ENCODE assay signal across 21 cellular contexts in genomic region chr13:68535329-68535728, GRCh38.
DNase-seq lines count a peak whose midpoint lies in the region; ATAC-seq, FAIRE-seq and TF ChIP-seq lines count a peak whose summit lies in the region.
"Had no signal": no experiment of that assay in that cellular context is flagged by ENCODE, and none has a peak within 500 bp of the region (broad histone marks: within the 10 kb centered on the region; RNA-seq: fewer than 3 reads in every experiment).

No MANE protein-coding gene starts in this region.

- H3K4me3 ChIP-seq in GM12878 (no peak overlapping the region), left lung (no peak overlapping the region), GM23248 (no peak overlapping the region)
- H3K4me3 ChIP-seq: SJCRH30, smooth muscle cell had no signal

- H3K4me2 ChIP-seq in GM12878 (ENCODE audit: control insufficient read depth, insufficient read depth) = no peak overlapping the region
- H3K4me2 ChIP-seq in GM23248 (ENCODE audit: unreplicated experiment) = no peak overlapping the region
- H3K4me2 ChIP-seq: smooth muscle cell had no signal

- CTCF ChIA-PET in GM12878 (lab: Yijun Ruan, JAX) = no interaction called here

- in situ Hi-C loops in GM12878 (cut with MboI) (no loop called here), GM23248 (cut with MboI) (no loop called here)

- intact Hi-C loops in GM12878 (cut with micrococcal nuclease; ENCODE audit: unreplicated experiment) (no loop called here), left lung (cut with DNase I) (no loop called here)

- no peak for TF ChIP-seq POLR2A in GM12878 (IDR thresholded peaks at IDR 0.05; ENCODE audit: low read depth, low read length)

- H3K27me3 ChIP-seq in GM12878 (replicated peaks in 1 of 2; ENCODE audit: control insufficient read depth in 2 of 2, insufficient read depth in 2 of 2, low read length in 1 of 2) (no peaks in the 10 kb centered on the region), left lung (no peaks in the 10 kb centered on the region), GM23248 (replicated peaks; ENCODE audit: insufficient read depth) (no peaks in the 10 kb centered on the region)
- H3K27me3 ChIP-seq: SJCRH30 had no signal

- H3K27ac Mint-ChIP-seq in T-helper 17 cell = no peak overlapping the region
- H3K27ac Mint-ChIP-seq: activated naive CD8-positive, alpha-beta T cell treated with anti-CD3 and anti-CD28 coated beads, Interleukin-2, amount 50 U/mL, for 24 hours had no signal

- H3K4me1 ChIP-seq in GM12878 (ENCODE audit: control insufficient read depth, insufficient read depth, low read length) (no peaks in the 10 kb centered on the region), left lung (no peaks in the 10 kb centered on the region), GM23248 (ENCODE audit: insufficient read depth) (no peaks in the 10 kb centered on the region)
- H3K4me1 ChIP-seq: SJCRH30 had no signal

- RAD21 ChIA-PET in GM12878 (lab: Charles Lee; ENCODE audit: unreplicated experiment) = no interaction called here

- WGBS in GM12878 (ENCODE audit: insufficient coverage, insufficient replicate concordance, low lambda C conversion rate, missing lambda C conversion rate) = 40% methylated on average over 1 of the region's 1 CpG
- 28 to 35% methylated on average over 1 of the region's 1 CpG for WGBS in GM23248 (ENCODE audit: low coverage in 1 of 2, low lambda C conversion rate in 2 of 2, missing lambda C conversion rate in 2 of 2), 2 experiments

- H3K27ac ChIP-seq in GM12878 (ENCODE audit: control insufficient read depth, insufficient read depth) (no peak overlapping the region), left lung (no peak overlapping the region), GM23248 (no peak overlapping the region)
- H3K27ac ChIP-seq: SJCRH30 had no signal

- H3K36me3 Mint-ChIP-seq in T-helper 17 cell (ENCODE audit: low read depth) = no peaks in the 10 kb centered on the region

- H3K9me3 ChIP-seq in GM12878 (replicated peaks; ENCODE audit: control insufficient read depth, insufficient read depth, low read length) = no peaks in the 10 kb centered on the region
- peaks cover 2% of the 10 kb centered on the region for H3K9me3 ChIP-seq in T-helper 17 cell (ENCODE audit: control insufficient read depth, low read length, poor library complexity, severe bottlenecking)
- no peaks in the 10 kb centered on the region for H3K9me3 ChIP-seq in left lung
- H3K9me3 ChIP-seq in GM23248 (ENCODE audit: low read depth) = peaks cover 3% of the 10 kb centered on the region
- H3K9me3 ChIP-seq: SJCRH30 had no signal

- peak; percentile 72 for ATAC-seq in GM18870 (IDR thresholded peaks at IDR 0.05; ENCODE audit: unreplicated experiment)
- peak; percentile 91 for ATAC-seq in GM21717 (IDR thresholded peaks at IDR 0.05; ENCODE audit: unreplicated experiment)
- peak; percentile 86 for ATAC-seq in HG03060 (IDR thresholded peaks at IDR 0.05; ENCODE audit: low read depth, unreplicated experiment)
- peak; percentile 74 for ATAC-seq in GM12878
- no peak for ATAC-seq in T-helper 17 cell
- ATAC-seq in left lung = no peak
- ATAC-seq: activated naive CD8-positive, alpha-beta T cell treated with anti-CD3 and anti-CD28 coated beads, Interleukin-2, amount 50 U/mL, for 24 hours; left colon had no signal

- H3F3A ChIP-seq in GM23248 (ENCODE audit: insufficient read depth) = no peaks in the 10 kb centered on the region

- TF ChIP-seq EP300 in GM12878 (IDR thresholded peaks at IDR 0.05; ENCODE audit: borderline replicate concordance in 1 of 2, control insufficient read depth in 1 of 2, low read depth in 2 of 2, low read length in 2 of 2) = no peak

- H3K27me3 Mint-ChIP-seq in T-helper 17 cell = no peaks in the 10 kb centered on the region
- H3K27me3 Mint-ChIP-seq: activated naive CD8-positive, alpha-beta T cell treated with anti-CD3 and anti-CD28 coated beads, Interleukin-2, amount 50 U/mL, for 24 hours had no signal

- no peaks in the 10 kb centered on the region; the same call in 1 of the 2 replicates for H3K9me2 ChIP-seq in GM23248 (ENCODE audit: insufficient read depth)

- H3K4me3 Mint-ChIP-seq in T-helper 17 cell = no peak overlapping the region
- H3K4me3 Mint-ChIP-seq: activated naive CD8-positive, alpha-beta T cell treated with anti-CD3 and anti-CD28 coated beads, Interleukin-2, amount 50 U/mL, for 24 hours had no signal

- no peaks in the 10 kb centered on the region for H4K20me1 ChIP-seq in GM12878 (ENCODE audit: control insufficient read depth, insufficient read depth)
- no peaks in the 10 kb centered on the region for H4K20me1 ChIP-seq in GM23248 (ENCODE audit: insufficient read depth)

- POLR2A ChIA-PET in GM12878 (lab: Charles Lee) = no interaction called here

- DNase-seq in GM12878 (ENCODE audit: low read depth, low spot score) (no peak), T-helper 17 cell (no peak), left lung (no peak), NCI-H2171 (lab: John Stamatoyannopoulos, UW) (no peak), GM23248 (no peak)
- DNase-seq: activated CD4-positive, alpha-beta T cell treated with anti-CD3 and anti-CD28 coated beads, Interleukin-2, amount 50 U/mL, for 4 hours; activated naive CD8-positive, alpha-beta T cell treated with anti-CD3 and anti-CD28 coated beads, Interleukin-2, amount 50 U/mL, for 24 hours; effector CD8-positive, alpha-beta T cell; hypothalamus; KG1; left colon; NCI-H1105; NCI-H345; stimulated activated naive CD4-positive, alpha-beta T cell treated with Interleukin-2 at 50 U/mL for 16 hours had no signal

- H3K4me1 Mint-ChIP-seq in T-helper 17 cell = no peaks in the 10 kb centered on the region
- H3K4me1 Mint-ChIP-seq: activated naive CD8-positive, alpha-beta T cell treated with anti-CD3 and anti-CD28 coated beads, Interleukin-2, amount 50 U/mL, for 24 hours had no signal

- no peak overlapping the region for H3K9ac ChIP-seq in GM12878 (ENCODE audit: control insufficient read depth, insufficient read depth, low read length)
- no peak overlapping the region for H3K9ac ChIP-seq in GM23248

- FAIRE-seq in GM12878 (lab: Jason Lieb, UNC) = no peak
- FAIRE-seq: D721Med, H54 had no signal

- no TSS peak for BruUV-seq in GM12878 (replicated peaks; lab: Mats Ljungman, UMichigan)

- SMC1A ChIA-PET in GM12878 (lab: Charles Lee; ENCODE audit: uncharacterized antibody, unreplicated experiment) = no interaction called here

- no peak overlapping the region; the same call in 1 of the 2 replicates for H2AFZ ChIP-seq in GM12878 (ENCODE audit: control insufficient read depth, low read depth, low read length)
- H2AFZ ChIP-seq in GM23248 = no peak overlapping the region

- TF ChIP-seq CTCF in GM12878 (IDR thresholded peaks at IDR 0.05 in 2 of 3, conservative IDR thresholded peaks at IDR 0.05 in 1 of 3; ENCODE audit: control insufficient read depth in 2 of 3, extremely low read depth in 1 of 3, insufficient read depth in 1 of 3, low read depth in 3 of 3, low read length in 3 of 3) = no peak
- no peak for TF ChIP-seq CTCF in left lung (IDR thresholded peaks at IDR 0.05)

- TF ChIP-seq RAD21 in GM12878 (IDR thresholded peaks at IDR 0.05; ENCODE audit: insufficient read depth, low read depth, low read length) = no peak

- no peaks in the 10 kb centered on the region for H3K36me3 ChIP-seq in GM12878 (ENCODE audit: control insufficient read depth in 2 of 2, insufficient read depth in 2 of 2, low read length in 1 of 2)
- H3K36me3 ChIP-seq in left lung = no peaks in the 10 kb centered on the region
- H3K36me3 ChIP-seq in GM23248 (ENCODE audit: low read depth) = no peaks in the 10 kb centered on the region
- H3K36me3 ChIP-seq: SJCRH30 had no signal

- H3K79me2 ChIP-seq in GM12878 (ENCODE audit: control insufficient read depth, insufficient read depth, low read length) (no peaks in the 10 kb centered on the region), GM23248 (ENCODE audit: insufficient read depth) (no peaks in the 10 kb centered on the region)

TF ChIP-seq in GM12878, 131 proteins besides CTCF, POLR2A, EP300 and RAD21 (continues in another document):
- TF ChIP-seq KLF5 (IDR thresholded peaks at IDR 0.05; ENCODE audit: partially characterized antibody) (no peak), ZBTB11 (CRISPR knock-in tag; IDR thresholded peaks at IDR 0.05) (no peak), LARP7 (IDR thresholded peaks at IDR 0.05) (no peak), BACH1 (IDR thresholded peaks at IDR 0.05; ENCODE audit: borderline replicate concordance) (no peak)

Comparison
In these comparisons a context has a peak if more than half of its experiments do, and no peak if none do; other contexts are left out.
1. ATAC-seq: peak in GM18870 (single experiment), GM21717 (single experiment), HG03060 (single experiment) and GM12878 (single experiment); none in T-helper 17 cell (single experiment) and left lung (single experiment).